ENCODE assay signal across 13 cellular contexts in genomic region chr11:23543651-23544216, GRCh38.
DNase-seq lines count a peak whose midpoint lies in the region; ATAC-seq and TF ChIP-seq lines count a peak whose summit lies in the region.
"Had no signal": no experiment of that assay in that cellular context is flagged by ENCODE, and none has a peak within 500 bp of the region (broad histone marks: within the 10 kb centered on the region; RNA-seq: fewer than 3 reads in every experiment).

No MANE protein-coding gene starts in this region.

- no peak overlapping the region for H3K4me3 ChIP-seq in GM23338
- no peak overlapping the region for H3K4me3 ChIP-seq in OCI-LY3 (ENCODE audit: low read length)
- H3K4me3 ChIP-seq in endodermal cell (ENCODE audit: low read length) = peak overlapping the region; percentile 34
- H3K4me3 ChIP-seq in mucosa of descending colon = no peak overlapping the region

- H3K27ac Mint-ChIP-seq in GM23338 (no peak overlapping the region), endodermal cell (peak overlapping the region; percentile 27)
- H3K27ac Mint-ChIP-seq: CD4-positive, alpha-beta memory T cell; H9 had no signal

- no peak overlapping the region for H3K27ac ChIP-seq in GM23338 (ENCODE audit: low read depth)
- H3K27ac ChIP-seq in OCI-LY3 (ENCODE audit: low read length) = no peak overlapping the region
- no peak overlapping the region for H3K27ac ChIP-seq in endodermal cell (ENCODE audit: low read depth, low read length)
- H3K27ac ChIP-seq: C4-2B had no signal

- 79 to 100% methylated on average over 3 of the region's 3 CpGs for WGBS in endodermal cell (ENCODE audit: insufficient coverage in 1 of 2, insufficient read length in 1 of 2), 2 experiments

- H3K36me3 ChIP-seq in GM23338 (ENCODE audit: insufficient read depth) (no peaks in the 10 kb centered on the region), OCI-LY3 (replicated peaks; ENCODE audit: low read depth, low read length) (no peaks in the 10 kb centered on the region), endodermal cell (ENCODE audit: control insufficient read depth, insufficient read depth, low read length) (no peaks in the 10 kb centered on the region), mucosa of descending colon (ENCODE audit: low read depth) (no peaks in the 10 kb centered on the region)
- H3K36me3 ChIP-seq: BE2C had no signal

- H3K4me2 ChIP-seq in GM23338 (no peak overlapping the region), OCI-LY3 (ENCODE audit: low read length) (no peak overlapping the region)

- peaks cover 15% of the 10 kb centered on the region for H3K4me1 Mint-ChIP-seq in GM23338
- peaks cover 48% of the 10 kb centered on the region for H3K4me1 Mint-ChIP-seq in endodermal cell
- H3K4me1 Mint-ChIP-seq: CD4-positive, alpha-beta memory T cell had no signal

- H3K79me2 ChIP-seq in GM23338 (replicated peaks; ENCODE audit: insufficient read depth) = no peaks in the 10 kb centered on the region
- no peaks in the 10 kb centered on the region for H3K79me2 ChIP-seq in OCI-LY3 (ENCODE audit: low read length)

- no peaks in the 10 kb centered on the region for H3K9me3 ChIP-seq in OCI-LY3 (ENCODE audit: insufficient read depth, low read length)
- no peaks in the 10 kb centered on the region for H3K9me3 ChIP-seq in endodermal cell (ENCODE audit: control insufficient read depth, low read length)
- no peaks in the 10 kb centered on the region for H3K9me3 ChIP-seq in mucosa of descending colon
- H3K9me3 ChIP-seq: BE2C had no signal

- intact Hi-C loops in mucosa of descending colon (cut with DNase I, micrococcal nuclease) = no loop called here

- H3K4me3 Mint-ChIP-seq in GM23338 (no peak overlapping the region), endodermal cell (no peak overlapping the region)
- H3K4me3 Mint-ChIP-seq: CD4-positive, alpha-beta memory T cell; H9 had no signal

- no peaks in the 10 kb centered on the region for H3K9me2 ChIP-seq in GM23338 (ENCODE audit: insufficient read depth)

- H3F3A ChIP-seq in GM23338 (replicated peaks; ENCODE audit: low read depth) = no peaks in the 10 kb centered on the region

- H3K27me3 Mint-ChIP-seq in GM23338 (ENCODE audit: insufficient read depth, low read depth, poor library complexity) (no peaks in the 10 kb centered on the region), endodermal cell (ENCODE audit: insufficient read depth) (no peaks in the 10 kb centered on the region)
- H3K27me3 Mint-ChIP-seq: CD4-positive, alpha-beta memory T cell had no signal

- peak overlapping the region; percentile 23; the same call in 1 of the 2 replicates for H2AFZ ChIP-seq in GM23338
- peak overlapping the region; percentile 41; the same call in 1 of the 2 replicates for H2AFZ ChIP-seq in OCI-LY3 (ENCODE audit: low read depth, low read length)

- ATAC-seq in GM23338 = no peak
- peak; percentile 68 for ATAC-seq in mucosa of descending colon
- ATAC-seq in GM18873 (IDR thresholded peaks at IDR 0.05; ENCODE audit: low FRiP score, unreplicated experiment) = no peak
- no peak for ATAC-seq in GM19467 (IDR thresholded peaks at IDR 0.05; ENCODE audit: unreplicated experiment)

- TF ChIP-seq CTCF in GM23338 (conservative IDR thresholded peaks at IDR 0.05; ENCODE audit: low read depth in 2 of 2) (no peak), OCI-LY3 (IDR thresholded peaks at IDR 0.05; ENCODE audit: low read depth, low read length) (no peak), endodermal cell (conservative IDR thresholded peaks at IDR 0.05) (no peak), mucosa of descending colon (IDR thresholded peaks at IDR 0.05) (no peak)

- no peaks in the 10 kb centered on the region for H3K9me3 Mint-ChIP-seq in GM23338
- H3K9me3 Mint-ChIP-seq in endodermal cell = no peaks in the 10 kb centered on the region
- H3K9me3 Mint-ChIP-seq: H9 had no signal

- H3K4me1 ChIP-seq in GM23338 (ENCODE audit: insufficient read depth) = no peaks in the 10 kb centered on the region
- H3K4me1 ChIP-seq in OCI-LY3 (ENCODE audit: low read length) = no peaks in the 10 kb centered on the region
- H3K4me1 ChIP-seq in endodermal cell (ENCODE audit: control insufficient read depth, insufficient read depth, low read length) = peaks cover 19% of the 10 kb centered on the region
- no peaks in the 10 kb centered on the region for H3K4me1 ChIP-seq in mucosa of descending colon (ENCODE audit: low read depth)
- H3K4me1 ChIP-seq: BE2C had no signal

- H4K20me1 ChIP-seq in GM23338 (replicated peaks; ENCODE audit: insufficient read depth) = no peaks in the 10 kb centered on the region
- H4K20me1 ChIP-seq in OCI-LY3 (ENCODE audit: insufficient read depth, low read length) = no peaks in the 10 kb centered on the region

- H3K27me3 ChIP-seq in GM23338 (ENCODE audit: insufficient read depth) = no peaks in the 10 kb centered on the region
- no peaks in the 10 kb centered on the region for H3K27me3 ChIP-seq in OCI-LY3 (ENCODE audit: low read depth, low read length)
- H3K27me3 ChIP-seq in endodermal cell (ENCODE audit: control insufficient read depth, insufficient read depth, low read length, poor library complexity, severe bottlenecking) = no peaks in the 10 kb centered on the region
- H3K27me3 ChIP-seq: BE2C had no signal

- H3K9ac ChIP-seq in OCI-LY3 (ENCODE audit: low read length) (no peak overlapping the region), endodermal cell (ENCODE audit: extremely low read depth, low read length, poor library complexity, severe bottlenecking) (no peak overlapping the region)

- H3K36me3 Mint-ChIP-seq in GM23338 (ENCODE audit: low read depth) (no peaks in the 10 kb centered on the region), endodermal cell (ENCODE audit: low read depth) (no peaks in the 10 kb centered on the region)
- H3K36me3 Mint-ChIP-seq: CD4-positive, alpha-beta memory T cell had no signal

- DNase-seq in GM23338 (ENCODE audit: low spot score) (no peak), endodermal cell (no peak), mucosa of descending colon (no peak), NK-92 (lab: John Stamatoyannopoulos, UW; ENCODE audit: unreplicated experiment) (no peak)
- DNase-seq: BE2C; CD4-positive, alpha-beta memory T cell; DMS79; GDM1; H9 had no signal

TF ChIP-seq in GM23338, 12 proteins besides CTCF, POLR2A, EP300 and RAD21:
- no peak for TF ChIP-seq JUNB (IDR thresholded peaks at IDR 0.05; ENCODE audit: unreplicated experiment)
- no peak for TF ChIP-seq EZH2phosphoT487 (IDR thresholded peaks at IDR 0.05; ENCODE audit: unreplicated experiment)
- TF ChIP-seq ZNF331 (CRISPR knock-in tag; IDR thresholded peaks at IDR 0.05; ENCODE audit: low read depth) = no peak
